ENCODE assay signal across 8 cellular contexts in genomic region chrX:15674514-15674898, GRCh38. TPM values are rescaled to one million over a fixed set of nuclear protein-coding genes. Genes with fewer than 3 reads are reported as not detected.
DNase-seq lines count a peak whose midpoint lies in the region; ATAC-seq lines count a peak whose summit lies in the region.

No MANE protein-coding gene starts in this region.

- H3K9me3 ChIP-seq in ectodermal cell (ENCODE audit: control insufficient read depth, low read length) = no peaks in the 10 kb centered on the region

- DNase-seq in NCI-H146 (lab: John Stamatoyannopoulos, UW) = peak; percentile 94
- DNase-seq in NCI-H146 treated with DMSO at 0.1 percent for 48 hours (lab: John Stamatoyannopoulos, UW; ENCODE audit: unreplicated experiment) = no peak
- peak in 54 of 76 experiments; percentile 41 to 87 (median 76) for DNase-seq in HUDEP-2 (lab: John Stamatoyannopoulos, UW; ENCODE audit: unreplicated experiment in 76 of 76)
- peak; percentile 75 for DNase-seq in T follicular helper cell (ENCODE audit: low read depth)
- DNase-seq in medulla oblongata (ENCODE audit: extremely low spot score) = peak; percentile 94
- DNase-seq in stimulated activated CD8-positive, alpha-beta memory T cell treated with anti-CD3 and anti-CD28 coated beads, Interleukin-2, amount 100 ng/mL, for 1 hour (ENCODE audit: low read depth in 2 of 2) = peak; percentile 63 to 70

- peak overlapping the region; percentile 26 for H3K27ac ChIP-seq in ectodermal cell (ENCODE audit: insufficient read depth, low read depth, low read length, poor library complexity, severe bottlenecking)

- peak overlapping the region; percentile 67 for H3K4me3 ChIP-seq in ectodermal cell (ENCODE audit: insufficient read depth, low read depth, low read length)

- WGBS in ectodermal cell, 2 experiments = 1% methylated on average over 15 to 17 of the region's 17 CpGs

- H3K36me3 ChIP-seq in ectodermal cell (ENCODE audit: control insufficient read depth, insufficient read depth, low read length) = no peaks in the 10 kb centered on the region

- H3K27me3 ChIP-seq in ectodermal cell (ENCODE audit: control insufficient read depth, insufficient read depth, low read length, poor library complexity, severe bottlenecking) = no peaks in the 10 kb centered on the region

- peak; percentile 76 for ATAC-seq in GM21526 (IDR thresholded peaks at IDR 0.05; ENCODE audit: low FRiP score, unreplicated experiment)

- H3K4me1 ChIP-seq in ectodermal cell (ENCODE audit: control insufficient read depth, insufficient read depth, low read length) = no peaks in the 10 kb centered on the region

RNA-seq across cellular contexts. Expression of gene CLTRN, which starts 9.9 kb away (rescaled TPM):
- polyA plus RNA-seq in ectodermal cell (2013, experiment 1 of 4) = 2.1 TPM
- 2.5 TPM for polyA plus RNA-seq in ectodermal cell (2013, experiment 2 of 4)
- 1.3 TPM for polyA plus RNA-seq in ectodermal cell (2013, experiment 3 of 4)
- 2.8 TPM for polyA plus RNA-seq in ectodermal cell (2013, experiment 4 of 4)
